25 cellular contexts compared by ENCODE assay signal in genomic region chr4:5572114-5572513, GRCh38.
DNase-seq lines count a peak whose midpoint lies in the region; ATAC-seq and TF ChIP-seq lines count a peak whose summit lies in the region.
"Had no signal": no experiment of that assay in that cellular context is flagged by ENCODE, and none has a peak within 500 bp of the region (broad histone marks: within the 10 kb centered on the region; RNA-seq: fewer than 3 reads in every experiment).

No MANE protein-coding gene starts in this region.

- H3K36me3 Mint-ChIP-seq in neural progenitor cell = no peaks in the 10 kb centered on the region
- H3K36me3 Mint-ChIP-seq in CD4-positive, alpha-beta T cell (ENCODE audit: low read depth) = no peaks in the 10 kb centered on the region
- H3K36me3 Mint-ChIP-seq: activated naive CD4-positive, alpha-beta T cell treated with anti-CD3 and anti-CD28 coated beads, Interleukin-2, amount 50 U/mL, for 24 hours; stimulated activated naive B cell treated with anti-CD40 and anti-IgM and Interleukin-4, amounts not matched to agents 10 μg/mL and 1 μg/mL and 100 μg/mL, for 72 hours had no signal

- intact Hi-C loops in CD4-positive, alpha-beta T cell (cut with DNase I, micrococcal nuclease) = no loop called here

- POLR2A ChIA-PET in CD4-positive, alpha-beta T cell (lab: Charles Lee) = no interaction called here

- H3K9me3 ChIP-seq in neural progenitor cell (ENCODE audit: low read depth) = no peaks in the 10 kb centered on the region
- H3K9me3 ChIP-seq in CD4-positive, alpha-beta T cell (ENCODE audit: control insufficient read depth, low read length) = no peaks in the 10 kb centered on the region
- H3K9me3 ChIP-seq: heart left ventricle, neutrophil, sigmoid colon had no signal

- H3K4me3 Mint-ChIP-seq in neural progenitor cell = no peak overlapping the region
- H3K4me3 Mint-ChIP-seq in CD4-positive, alpha-beta T cell = no peak overlapping the region
- H3K4me3 Mint-ChIP-seq: activated CD8-positive, alpha-beta T cell treated with anti-CD3 and anti-CD28 coated beads for 36 hours; activated naive CD4-positive, alpha-beta T cell treated with anti-CD3 and anti-CD28 coated beads, Interleukin-2, amount 50 U/mL, for 24 hours; central memory CD8-positive, alpha-beta T cell; stimulated activated naive B cell treated with anti-CD40 and anti-IgM and Interleukin-4, amounts not matched to agents 10 μg/mL and 1 μg/mL and 100 μg/mL, for 72 hours had no signal

- no peak for ATAC-seq in foreskin keratinocyte
- no peak for ATAC-seq in CD4-positive, alpha-beta T cell (ENCODE audit: poor library complexity)
- ATAC-seq: activated CD8-positive, alpha-beta T cell treated with anti-CD3 and anti-CD28 coated beads for 36 hours; heart left ventricle; left cardiac atrium; stimulated activated naive B cell treated with anti-CD40 and anti-IgM and Interleukin-4, amounts not matched to agents 10 μg/mL and 1 μg/mL and 100 μg/mL, for 72 hours had no signal

- no peak overlapping the region for H3K27ac Mint-ChIP-seq in neural progenitor cell
- H3K27ac Mint-ChIP-seq in CD4-positive, alpha-beta T cell = no peak overlapping the region
- H3K27ac Mint-ChIP-seq: activated CD8-positive, alpha-beta T cell treated with anti-CD3 and anti-CD28 coated beads for 36 hours; activated naive CD4-positive, alpha-beta T cell treated with anti-CD3 and anti-CD28 coated beads, Interleukin-2, amount 50 U/mL, for 24 hours; activated T-helper 2 cell treated with anti-CD3 and anti-CD28 coated beads, Interferon-gamma antibody, Interleukin-2, Interleukin-4, amounts not matched to agents 10 μg/mL and 5 μg/mL and 100 μg/mL, durations not matched to agents 14 hours and 24 hours and 36 hours; stimulated activated naive B cell treated with anti-CD40 and anti-IgM and Interleukin-4, amounts not matched to agents 10 μg/mL and 1 μg/mL and 100 μg/mL, for 72 hours had no signal

- H3K27me3 Mint-ChIP-seq in neural progenitor cell (ENCODE audit: insufficient read depth, low read depth) = peaks cover 2% of the 10 kb centered on the region
- no peaks in the 10 kb centered on the region for H3K27me3 Mint-ChIP-seq in CD4-positive, alpha-beta T cell
- H3K27me3 Mint-ChIP-seq: activated CD8-positive, alpha-beta T cell treated with anti-CD3 and anti-CD28 coated beads for 36 hours; activated naive CD4-positive, alpha-beta T cell treated with anti-CD3 and anti-CD28 coated beads, Interleukin-2, amount 50 U/mL, for 24 hours; central memory CD8-positive, alpha-beta T cell; stimulated activated naive B cell treated with anti-CD40 and anti-IgM and Interleukin-4, amounts not matched to agents 10 μg/mL and 1 μg/mL and 100 μg/mL, for 72 hours had no signal

- H3K79me2 ChIP-seq in neural progenitor cell (ENCODE audit: low read depth) = no peaks in the 10 kb centered on the region

- H3K36me3 ChIP-seq in neural progenitor cell = no peaks in the 10 kb centered on the region
- H3K36me3 ChIP-seq: neutrophil had no signal

- peaks cover 3% of the 10 kb centered on the region for H3K4me1 Mint-ChIP-seq in neural progenitor cell
- H3K4me1 Mint-ChIP-seq in CD4-positive, alpha-beta T cell (ENCODE audit: low read depth) = no peaks in the 10 kb centered on the region
- H3K4me1 Mint-ChIP-seq: activated naive CD4-positive, alpha-beta T cell treated with anti-CD3 and anti-CD28 coated beads, Interleukin-2, amount 50 U/mL, for 24 hours; stimulated activated naive B cell treated with anti-CD40 and anti-IgM and Interleukin-4, amounts not matched to agents 10 μg/mL and 1 μg/mL and 100 μg/mL, for 72 hours had no signal

- H3K27ac ChIP-seq in neural progenitor cell (no peak overlapping the region), foreskin keratinocyte (no peak overlapping the region)
- no peak overlapping the region for H3K27ac ChIP-seq in CD4-positive, alpha-beta T cell (ENCODE audit: low read depth, low read length)
- H3K27ac ChIP-seq: heart left ventricle, neutrophil, sigmoid colon had no signal

- no peaks in the 10 kb centered on the region for H3K27me3 ChIP-seq in neural progenitor cell
- no peaks in the 10 kb centered on the region for H3K27me3 ChIP-seq in foreskin keratinocyte
- H3K27me3 ChIP-seq in CD4-positive, alpha-beta T cell (ENCODE audit: control insufficient read depth, insufficient read depth, low read length) = no peaks in the 10 kb centered on the region
- H3K27me3 ChIP-seq: heart left ventricle, neutrophil, sigmoid colon had no signal

- H3K9me3 Mint-ChIP-seq in neural progenitor cell = peaks cover 3% of the 10 kb centered on the region
- no peaks in the 10 kb centered on the region for H3K9me3 Mint-ChIP-seq in CD4-positive, alpha-beta T cell
- H3K9me3 Mint-ChIP-seq: activated CD8-positive, alpha-beta T cell treated with anti-CD3 and anti-CD28 coated beads for 36 hours; activated naive CD4-positive, alpha-beta T cell treated with anti-CD3 and anti-CD28 coated beads, Interleukin-2, amount 50 U/mL, for 24 hours; central memory CD8-positive, alpha-beta T cell had no signal

- H3K4me1 ChIP-seq in neural progenitor cell (peaks cover 4% of the 10 kb centered on the region), foreskin keratinocyte (no peaks in the 10 kb centered on the region)
- H3K4me1 ChIP-seq: heart left ventricle, sigmoid colon had no signal

- no peak overlapping the region for H3K4me3 ChIP-seq in neural progenitor cell
- H3K4me3 ChIP-seq: heart left ventricle, sigmoid colon had no signal

- DNase-seq in GM04503 (ENCODE audit: low read depth) (peak; percentile 21), RPMI7951 (ENCODE audit: low read depth) (peak; percentile 19), dermis microvascular lymphatic vessel endothelial cell (ENCODE audit: low read depth in 2 of 2) (peak; percentile 26 to 41), neural progenitor cell (ENCODE audit: low spot score) (peak; percentile 13), foreskin keratinocyte (no peak), mesenteric fat pad (ENCODE audit: low spot score) (no peak)
- no peak for DNase-seq in CD4-positive, alpha-beta T cell
- no peak for DNase-seq in activated CD4-positive, alpha-beta T cell treated with anti-CD3 and anti-CD28 coated beads for 1 hour
- DNase-seq: activated CD8-positive, alpha-beta T cell treated with anti-CD3 and anti-CD28 coated beads for 36 hours; anterior cingulate cortex; C1 segment of cervical spinal cord; Calu3; dermis blood vessel endothelial cell; heart left ventricle; left cardiac atrium; NCI-H1092; NCI-H1694 treated with DMSO at 0.1 percent for 48 hours; NCI-H526; RPMI8226; sigmoid colon; stimulated activated naive B cell treated with anti-CD40 and anti-IgM and Interleukin-4, amounts not matched to agents 10 μg/mL and 1 μg/mL and 100 μg/mL, for 72 hours had no signal

- H3F3A ChIP-seq in neural progenitor cell (ENCODE audit: low read depth) = no peaks in the 10 kb centered on the region

- H4K20me1 ChIP-seq in neural progenitor cell (ENCODE audit: low read depth) = no peaks in the 10 kb centered on the region

- TF ChIP-seq CTCF in neural progenitor cell (IDR thresholded peaks at IDR 0.05) (no peak), foreskin keratinocyte (conservative IDR thresholded peaks at IDR 0.05) (no peak)
- no peak for TF ChIP-seq CTCF in CD4-positive, alpha-beta T cell (IDR thresholded peaks at IDR 0.05)

- H2AFZ ChIP-seq in neural progenitor cell (replicated peaks) = no peak overlapping the region

- H3K4me2 ChIP-seq in neural progenitor cell = no peak overlapping the region

- CTCF ChIA-PET in CD4-positive, alpha-beta T cell (lab: Charles Lee) = no interaction called here

- no peak overlapping the region for H3K9ac ChIP-seq in neural progenitor cell

Comparison
In these comparisons a context has a peak if more than half of its experiments do, and no peak if none do; other contexts are left out.
1. DNase-seq: peak in GM04503 (single experiment), RPMI7951 (single experiment), dermis microvascular lymphatic vessel endothelial cell (2 of 2) and neural progenitor cell (single experiment); none in foreskin keratinocyte (0 of 2), mesenteric fat pad (single experiment), CD4-positive, alpha-beta T cell (0 of 10) and activated CD4-positive, alpha-beta T cell treated with anti-CD3 and anti-CD28 coated beads for 1 hour (single experiment).